Comparison of ENCODE assay signal across 8 cellular contexts in the genomic region with DNA sequence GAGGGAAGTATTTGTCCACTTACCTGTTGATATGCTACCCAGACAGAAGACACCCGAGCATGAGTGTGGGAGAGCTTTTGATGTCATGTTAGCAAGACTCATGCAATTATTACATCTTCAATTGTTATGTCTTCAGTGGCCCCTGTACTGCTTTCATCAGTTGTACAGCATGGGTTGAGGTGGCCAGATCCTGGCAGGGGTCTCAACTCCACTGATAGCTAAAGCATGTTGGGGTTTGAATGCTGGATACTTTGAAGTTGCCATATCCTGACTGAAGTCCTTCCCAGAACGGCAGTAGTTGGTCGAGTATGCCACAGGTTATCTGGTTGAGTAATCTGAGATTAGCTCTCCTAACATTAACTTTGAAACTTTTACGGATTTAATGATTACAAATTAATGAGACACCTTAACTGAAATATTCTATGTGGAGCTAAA. TPM values are rescaled to one million over a fixed set of nuclear protein-coding genes. Genes with fewer than 3 reads are reported as not detected.
A peak's percentile ranks its signal among the peaks of the same experiment; 100 is the strongest.
DNase-seq lines count a peak whose midpoint lies in the region; ATAC-seq and TF ChIP-seq lines count a peak whose summit lies in the region.

No MANE protein-coding gene starts in this region.

- H3K4me3 Mint-ChIP-seq in activated T-cell treated with anti-CD3 and anti-CD28 coated beads, Interleukin-2, amount 50 U/mL, for 24 hours = peak overlapping the region; percentile 95
- peak overlapping the region; percentile 91 for H3K4me3 Mint-ChIP-seq in activated T-helper 17 cell treated with anti-CD3 and anti-CD28 coated beads, Interleukin-2, amount 50 U/mL, for 72 hours

- no peaks in the 10 kb centered on the region for H3K27me3 Mint-ChIP-seq in activated T-cell treated with anti-CD3 and anti-CD28 coated beads, Interleukin-2, amount 50 U/mL, for 24 hours
- no peaks in the 10 kb centered on the region for H3K27me3 Mint-ChIP-seq in activated T-helper 17 cell treated with anti-CD3 and anti-CD28 coated beads, Interleukin-2, amount 50 U/mL, for 72 hours

- TF ChIP-seq POLR2A in tibial nerve (IDR thresholded peaks at IDR 0.05) = no peak

- TF ChIP-seq CTCF in kidney epithelial cell (IDR thresholded peaks at IDR 0.05; ENCODE audit: insufficient read depth, low read length, poor library complexity, severe bottlenecking) (no peak), tibial nerve (IDR thresholded peaks at IDR 0.05) (no peak), omental fat pad (IDR thresholded peaks at IDR 0.05) (no peak)

- no peak for DNase-seq in activated T-cell treated with anti-CD3 and anti-CD28 coated beads, Interleukin-2, amount 50 U/mL, for 24 hours
- DNase-seq in activated T-cell treated with anti-CD3 and anti-CD28 coated beads for 4 hours (no peak), kidney epithelial cell (ENCODE audit: low read depth) (no peak), tibial nerve (ENCODE audit: low spot score in 2 of 2) (no peak), omental fat pad (ENCODE audit: low spot score) (no peak), NCI-H2107 treated with DMSO at 0.1 percent for 48 hours (lab: John Stamatoyannopoulos, UW; ENCODE audit: unreplicated experiment) (no peak)

- 13% methylated on average over 4 of the region's 4 CpGs for WGBS in tibial nerve, 2 donors

- H3K27me3 ChIP-seq in kidney epithelial cell (ENCODE audit: control insufficient read depth, insufficient read depth, low read length) (no peaks in the 10 kb centered on the region), tibial nerve (no peaks in the 10 kb centered on the region)

- peaks cover 35% of the 10 kb centered on the region for H3K4me1 Mint-ChIP-seq in activated T-cell treated with anti-CD3 and anti-CD28 coated beads, Interleukin-2, amount 50 U/mL, for 24 hours (ENCODE audit: low read depth)
- H3K4me1 Mint-ChIP-seq in activated T-helper 17 cell treated with anti-CD3 and anti-CD28 coated beads, Interleukin-2, amount 50 U/mL, for 72 hours = peaks cover 13% of the 10 kb centered on the region

- H3K9me3 ChIP-seq in tibial nerve = no peaks in the 10 kb centered on the region

- H3K36me3 ChIP-seq in kidney epithelial cell (ENCODE audit: control insufficient read depth, insufficient read depth, low read length) (peaks cover 2% of the 10 kb centered on the region), tibial nerve (peaks cover 0 to 24% (median 10%) of the 10 kb centered on the region in 3 donors)

- peak overlapping the region; percentile 90 for H3K4me3 ChIP-seq in kidney epithelial cell (ENCODE audit: low read depth, low read length)
- peak overlapping the region; percentile 63 to 74 (median 67) for H3K4me3 ChIP-seq in tibial nerve

- H3K9me3 Mint-ChIP-seq in activated T-cell treated with anti-CD3 and anti-CD28 coated beads, Interleukin-2, amount 50 U/mL, for 24 hours = no peaks in the 10 kb centered on the region
- H3K9me3 Mint-ChIP-seq in activated T-helper 17 cell treated with anti-CD3 and anti-CD28 coated beads, Interleukin-2, amount 50 U/mL, for 72 hours = no peaks in the 10 kb centered on the region

- peaks cover 6 to 44% (median 19%) of the 10 kb centered on the region in 4 donors for H3K4me1 ChIP-seq in tibial nerve

- no peak for ATAC-seq in activated T-helper 17 cell treated with anti-CD3 and anti-CD28 coated beads, Interleukin-2, amount 50 U/mL, for 72 hours (replicated peaks)
- ATAC-seq in HG02623 (IDR thresholded peaks at IDR 0.05; ENCODE audit: unreplicated experiment) = no peak
- no peak for ATAC-seq in omental fat pad (ENCODE audit: low FRiP score)

- TF ChIP-seq EP300 in tibial nerve (IDR thresholded peaks at IDR 0.05) = no peak

- peaks cover 45% of the 10 kb centered on the region for H3K36me3 Mint-ChIP-seq in activated T-cell treated with anti-CD3 and anti-CD28 coated beads, Interleukin-2, amount 50 U/mL, for 24 hours (ENCODE audit: low read depth)
- H3K36me3 Mint-ChIP-seq in activated T-helper 17 cell treated with anti-CD3 and anti-CD28 coated beads, Interleukin-2, amount 50 U/mL, for 72 hours (ENCODE audit: low read depth) = peaks cover 35% of the 10 kb centered on the region

- H3K27ac ChIP-seq in tibial nerve = peak overlapping the region in 1 of 4 donors; percentile 51

- peak overlapping the region; percentile 94 for H3K27ac Mint-ChIP-seq in activated T-cell treated with anti-CD3 and anti-CD28 coated beads, Interleukin-2, amount 50 U/mL, for 24 hours
- peak overlapping the region; percentile 93 for H3K27ac Mint-ChIP-seq in activated T-helper 17 cell treated with anti-CD3 and anti-CD28 coated beads, Interleukin-2, amount 50 U/mL, for 72 hours

RNA-seq across cellular contexts. Expression of gene CRLS1, which starts 1.2 kb away (rescaled TPM):
- total RNA-seq in activated T-helper 17 cell treated with anti-CD3 and anti-CD28 coated beads, Interleukin-2, amount 50 U/mL, for 72 hours = 10 to 100 TPM; 27.5 to 49.9 TPM
- total RNA-seq in kidney epithelial cell (33.8 and 55.8 TPM in 2 replicates), tibial nerve (10 to 100 TPM; 38.7 to 73.5 (median 57.3) TPM), omental fat pad (100 to 1,000 TPM in 2 of 4 donors, 10 to 100 TPM in 2; 58.5 to 150 (median 101) TPM)

RNA-seq across cellular contexts. Expression of gene LRRN4, which starts 46.7 kb away (rescaled TPM):
- total RNA-seq in activated T-helper 17 cell treated with anti-CD3 and anti-CD28 coated beads, Interleukin-2, amount 50 U/mL, for 72 hours = not detected
- total RNA-seq in kidney epithelial cell (65.3 and 71.2 TPM in 2 replicates), tibial nerve (not detected), omental fat pad (100 to 1,000 TPM in 1 of 4 donors, 10 to 100 TPM in 2, not detected in 1; 22.9 to 154 (median 32.4) TPM)

RNA-seq across cellular contexts. Expression of gene MCM8, which starts 56.7 kb away (rescaled TPM):
- 10 to 100 TPM; 35.3 to 41.6 TPM for total RNA-seq in activated T-helper 17 cell treated with anti-CD3 and anti-CD28 coated beads, Interleukin-2, amount 50 U/mL, for 72 hours
- 5.1 and 6.1 TPM in 2 replicates for total RNA-seq in kidney epithelial cell
- total RNA-seq in tibial nerve = 1 to 10 TPM; 2.9 to 5.1 (median 3.4) TPM
- total RNA-seq in omental fat pad = 1 to 10 TPM; 2.3 to 8.0 (median 3.1) TPM

RNA-seq across cellular contexts. Expression of gene TRMT6, which starts 56.8 kb away (rescaled TPM):
- total RNA-seq in activated T-helper 17 cell treated with anti-CD3 and anti-CD28 coated beads, Interleukin-2, amount 50 U/mL, for 72 hours = 10 to 100 TPM; 19.8 to 43.2 TPM
- 12.7 and 18.0 TPM in 2 replicates for total RNA-seq in kidney epithelial cell
- 10 to 100 TPM in 2 of 4 donors, 1 to 10 TPM in 2; 4.9 to 13.6 (median 8.6) TPM for total RNA-seq in tibial nerve
- 10 to 100 TPM in 2 of 4 donors, 1 to 10 TPM in 2; 7.9 to 28.1 (median 9.7) TPM for total RNA-seq in omental fat pad
